In the genomic region with DNA sequence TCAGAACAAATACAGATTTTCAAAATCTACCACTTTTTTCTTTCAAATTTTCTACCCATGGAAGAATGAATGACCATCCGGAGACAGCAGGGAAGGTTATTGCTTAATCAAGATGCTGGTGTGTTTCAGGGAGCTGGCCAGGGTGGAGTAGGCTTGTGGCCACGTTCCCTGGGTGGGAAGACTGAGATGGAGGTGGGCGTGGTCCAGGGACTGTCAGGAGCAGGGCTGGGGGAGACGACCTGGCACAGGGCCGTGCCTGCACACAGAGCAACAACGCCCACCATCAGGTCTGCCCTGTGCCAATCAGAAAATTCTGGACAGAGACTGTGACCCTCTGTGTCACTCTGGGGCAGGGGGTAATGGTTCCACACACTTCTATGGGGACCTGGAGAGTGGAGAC, we compare ENCODE assay signal across 13 cellular contexts. TPM values are rescaled to one million over a fixed set of nuclear protein-coding genes. Genes with fewer than 3 reads are reported as not detected.
DNase-seq lines count a peak whose midpoint lies in the region; ATAC-seq and TF ChIP-seq lines count a peak whose summit lies in the region.
"Had no signal": no experiment of that assay in that cellular context is flagged by ENCODE, and none has a peak within 500 bp of the region (broad histone marks: within the 10 kb centered on the region; RNA-seq: fewer than 3 reads in every experiment).

No MANE protein-coding gene starts in this region.

- H3K9me3 Mint-ChIP-seq in CD4-positive, alpha-beta memory T cell = no peaks in the 10 kb centered on the region
- H3K9me3 Mint-ChIP-seq in activated T-helper 2 cell treated with anti-CD3 and anti-CD28 coated beads, Interferon-gamma antibody, Interleukin-2, Interleukin-4, amounts not matched to agents 10 μg/mL and 5 μg/mL and 100 μg/mL, durations not matched to agents 14 hours and 24 hours and 36 hours = no peaks in the 10 kb centered on the region
- H3K9me3 Mint-ChIP-seq in natural killer cell = no peaks in the 10 kb centered on the region

- TF ChIP-seq CTCF in HEK293 (tag by site-specific recombination; IDR thresholded peaks at IDR 0.05) (no peak), natural killer cell (IDR thresholded peaks at IDR 0.05) (no peak), A673 (conservative IDR thresholded peaks at IDR 0.05; ENCODE audit: low read depth, low read length) (no peak)

- H3K36me3 ChIP-seq in CD4-positive, alpha-beta memory T cell (ENCODE audit: insufficient read depth, low read length) = no peaks in the 10 kb centered on the region
- H3K36me3 ChIP-seq in HEK293 (ENCODE audit: control insufficient read depth in 2 of 2, insufficient read depth in 1 of 2, low read length in 2 of 2) (no peaks in the 10 kb centered on the region), A673 (ENCODE audit: insufficient read depth, low read length, poor library complexity, severe bottlenecking) (no peaks in the 10 kb centered on the region)
- H3K36me3 ChIP-seq: left ventricle myocardium inferior, suprapubic skin had no signal

- H3K4me1 ChIP-seq in CD4-positive, alpha-beta memory T cell (ENCODE audit: insufficient read depth, low read length) = peaks cover 88% of the 10 kb centered on the region
- 0 out of 2 replicates have a peak, but pooled peaks cover 2% of the 10 kb centered on the region for H3K4me1 ChIP-seq in HEK293 (ENCODE audit: control insufficient read depth, insufficient read depth, low read length)
- H3K4me1 ChIP-seq in A673 (ENCODE audit: insufficient read depth, low read length, poor library complexity, severe bottlenecking) = no peaks in the 10 kb centered on the region
- H3K4me1 ChIP-seq: suprapubic skin had no signal

- ATAC-seq in natural killer cell = no peak
- no peak for ATAC-seq in GM19023 (IDR thresholded peaks at IDR 0.05; ENCODE audit: unreplicated experiment)

- no peaks in the 10 kb centered on the region for H3K9me3 ChIP-seq in CD4-positive, alpha-beta memory T cell (ENCODE audit: control insufficient read depth in 1 of 2, low read length in 2 of 2)
- H3K9me3 ChIP-seq in HEK293 (ENCODE audit: control insufficient read depth, insufficient read depth, low read depth, low read length) (no peaks in the 10 kb centered on the region), A673 (ENCODE audit: low read depth, low read length, poor library complexity, severe bottlenecking) (no peaks in the 10 kb centered on the region)
- H3K9me3 ChIP-seq: left ventricle myocardium inferior, suprapubic skin had no signal

- peak in 1 of 5 donors; percentile 54 for DNase-seq in CD4-positive, alpha-beta memory T cell
- no peak for DNase-seq in activated T-helper 2 cell treated with anti-CD3 and anti-CD28 coated beads, Interferon-gamma antibody, Interleukin-2, Interleukin-4, amounts not matched to agents 10 μg/mL and 5 μg/mL and 100 μg/mL, durations not matched to agents 14 hours and 24 hours and 36 hours (ENCODE audit: low spot score)
- no peak for DNase-seq in natural killer cell
- DNase-seq in globus pallidus (ENCODE audit: low spot score) = no peak
- no peak for DNase-seq in A673 (ENCODE audit: low spot score)
- DNase-seq: hippocampal formation, left ventricle myocardium inferior, MV-4-11 had no signal

- H3K4me1 Mint-ChIP-seq in CD4-positive, alpha-beta memory T cell = peaks cover 56 to 90% (median 74%) of the 10 kb centered on the region in 4 donors
- peaks cover 68% of the 10 kb centered on the region for H3K4me1 Mint-ChIP-seq in activated T-helper 2 cell treated with anti-CD3 and anti-CD28 coated beads, Interferon-gamma antibody, Interleukin-2, Interleukin-4, amounts not matched to agents 10 μg/mL and 5 μg/mL and 100 μg/mL, durations not matched to agents 14 hours and 24 hours and 36 hours (ENCODE audit: low read depth)
- H3K4me1 Mint-ChIP-seq in natural killer cell = peaks cover 81 to 90% of the 10 kb centered on the region in 2 donors

- CTCF ChIA-PET in CD4-positive, alpha-beta memory T cell (lab: Charles Lee; ENCODE audit: partially characterized antibody) = interaction anchor here (1.0 to 1.1 kb wide), 2 partner anchors 9 to 11 kb away, joined by 3 read pairs; no protein-coding TSS in a partner anchor
- CTCF ChIA-PET in HEK293 (lab: Yijun Ruan, JAX) (no interaction called here), A673 (lab: Charles Lee) (no interaction called here)

- peaks cover 9 to 20% of the 10 kb centered on the region in 2 donors for H3K36me3 Mint-ChIP-seq in CD4-positive, alpha-beta memory T cell
- peaks cover 14% of the 10 kb centered on the region for H3K36me3 Mint-ChIP-seq in activated T-helper 2 cell treated with anti-CD3 and anti-CD28 coated beads, Interferon-gamma antibody, Interleukin-2, Interleukin-4, amounts not matched to agents 10 μg/mL and 5 μg/mL and 100 μg/mL, durations not matched to agents 14 hours and 24 hours and 36 hours (ENCODE audit: low read depth)
- H3K36me3 Mint-ChIP-seq in natural killer cell = no peaks in the 10 kb centered on the region

- H3K27ac Mint-ChIP-seq in CD4-positive, alpha-beta memory T cell = peak overlapping the region; percentile 97 to 100 (median 99)
- peak overlapping the region; percentile 98 for H3K27ac Mint-ChIP-seq in activated T-helper 2 cell treated with anti-CD3 and anti-CD28 coated beads, Interferon-gamma antibody, Interleukin-2, Interleukin-4, amounts not matched to agents 10 μg/mL and 5 μg/mL and 100 μg/mL, durations not matched to agents 14 hours and 24 hours and 36 hours
- H3K27ac Mint-ChIP-seq in natural killer cell = peak overlapping the region; percentile 98 to 99

- peak overlapping the region; percentile 72 to 88 (median 82) for H3K4me3 Mint-ChIP-seq in CD4-positive, alpha-beta memory T cell
- peak overlapping the region; percentile 56 for H3K4me3 Mint-ChIP-seq in activated T-helper 2 cell treated with anti-CD3 and anti-CD28 coated beads, Interferon-gamma antibody, Interleukin-2, Interleukin-4, amounts not matched to agents 10 μg/mL and 5 μg/mL and 100 μg/mL, durations not matched to agents 14 hours and 24 hours and 36 hours (ENCODE audit: low read depth)
- H3K4me3 Mint-ChIP-seq in natural killer cell = peak overlapping the region; percentile 90

- peak overlapping the region; percentile 98 for H3K27ac ChIP-seq in CD4-positive, alpha-beta memory T cell (ENCODE audit: low read depth, low read length)
- H3K27ac ChIP-seq in HEK293 (ENCODE audit: extremely low read depth, low read depth, low read length) (no peak overlapping the region), A673 (ENCODE audit: low read depth, low read length, poor library complexity, severe bottlenecking) (no peak overlapping the region)
- H3K27ac ChIP-seq: left ventricle myocardium inferior, SK-N-MC, suprapubic skin, VCaP had no signal

- POLR2A ChIA-PET in CD4-positive, alpha-beta memory T cell (lab: Charles Lee; ENCODE audit: partially characterized antibody) = interaction anchor here (1.0 to 5.0 kb wide), 7 partner anchors 9 to 229 kb away, joined by 4 to 39 read pairs (median 9); a partner anchor contains a TSS
- POLR2A ChIA-PET in HEK293 (lab: Yijun Ruan, JAX) (no interaction called here), A673 (lab: Charles Lee; ENCODE audit: low non-redundant PET) (no interaction called here)

- BruUV-seq in A673 (replicated peaks; lab: Mats Ljungman, UMichigan) = no TSS peak

- intact Hi-C loops in CD4-positive, alpha-beta memory T cell (cut with micrococcal nuclease) = loop anchor here (1.0 to 5.0 kb wide), 4 partner anchors 9 to 105 kb away; a partner anchor contains a TSS
- intact Hi-C loops in activated T-helper 2 cell treated with anti-CD3 and anti-CD28 coated beads, Interferon-gamma antibody, Interleukin-2, Interleukin-4, amounts not matched to agents 10 μg/mL and 5 μg/mL and 100 μg/mL, durations not matched to agents 14 hours and 24 hours and 36 hours (cut with micrococcal nuclease) = loop anchor here (1.0 to 10.0 kb wide), 6 partner anchors 9 to 335 kb away; a partner anchor contains a TSS
- intact Hi-C loops in natural killer cell (cut with micrococcal nuclease) = loop anchor here (1.0 to 2.0 kb wide), 4 partner anchors 10 to 442 kb away; a partner anchor contains a TSS
- intact Hi-C loops in A673 (cut with micrococcal nuclease; ENCODE audit: unreplicated experiment) = no loop called here

- H3K27me3 ChIP-seq in CD4-positive, alpha-beta memory T cell (ENCODE audit: insufficient read depth, low read length) = no peaks in the 10 kb centered on the region
- H3K27me3 ChIP-seq in A673 (replicated peaks; ENCODE audit: insufficient read depth, low read depth, low read length, poor library complexity) = no peaks in the 10 kb centered on the region

- H3K4me3 ChIP-seq in CD4-positive, alpha-beta memory T cell (ENCODE audit: low read length in 2 of 2) = peak overlapping the region; percentile 59 to 64
- H3K4me3 ChIP-seq in HEK293 (ENCODE audit: low read depth, low read length) (no peak overlapping the region), A673 (ENCODE audit: low read depth, low read length, poor library complexity, severe bottlenecking) (no peak overlapping the region)
- H3K4me3 ChIP-seq: left ventricle myocardium inferior, SK-N-MC, suprapubic skin had no signal

- H3K27me3 Mint-ChIP-seq in CD4-positive, alpha-beta memory T cell = no peaks in the 10 kb centered on the region
- H3K27me3 Mint-ChIP-seq in activated T-helper 2 cell treated with anti-CD3 and anti-CD28 coated beads, Interferon-gamma antibody, Interleukin-2, Interleukin-4, amounts not matched to agents 10 μg/mL and 5 μg/mL and 100 μg/mL, durations not matched to agents 14 hours and 24 hours and 36 hours (ENCODE audit: low read depth) = no peaks in the 10 kb centered on the region
- no peaks in the 10 kb centered on the region for H3K27me3 Mint-ChIP-seq in natural killer cell (ENCODE audit: low read depth in 2 of 2)

RNA-seq across cellular contexts. Expression of a gene that starts 7.1 kb away (rescaled TPM):
- total RNA-seq in CD4-positive, alpha-beta memory T cell = 1 to 10 TPM; 7.5 to 8.5 TPM
- 1 to 10 TPM; 5.7 to 6.2 TPM for polyA plus RNA-seq in CD4-positive, alpha-beta memory T cell
- 7.3 and 8.3 TPM in 2 replicates for total RNA-seq in activated T-helper 2 cell treated with anti-CD3 and anti-CD28 coated beads, Interferon-gamma antibody, Interleukin-2, Interleukin-4, amounts not matched to agents 10 μg/mL and 5 μg/mL and 100 μg/mL, durations not matched to agents 14 hours and 24 hours and 36 hours
- total RNA-seq in natural killer cell (10 to 100 TPM; 14.1 to 17.0 (median 14.6) TPM), A673 (2021) (not detected in 2 replicates)

RNA-seq across cellular contexts. Expression of a gene that starts 12.9 kb away (rescaled TPM):
- 10 to 100 TPM; 44.5 to 47.5 TPM for total RNA-seq in CD4-positive, alpha-beta memory T cell
- polyA plus RNA-seq in CD4-positive, alpha-beta memory T cell = 100 to 1,000 TPM in 1 of 2 donors, 10 to 100 TPM in 1; 98.5 to 110 TPM
- 61.4 and 63.7 TPM in 2 replicates for total RNA-seq in activated T-helper 2 cell treated with anti-CD3 and anti-CD28 coated beads, Interferon-gamma antibody, Interleukin-2, Interleukin-4, amounts not matched to agents 10 μg/mL and 5 μg/mL and 100 μg/mL, durations not matched to agents 14 hours and 24 hours and 36 hours
- total RNA-seq in natural killer cell = 100 to 1,000 TPM; 168 to 308 (median 237) TPM
- total RNA-seq in A673 (2021) = 2.5 and 3.2 TPM in 2 replicates

RNA-seq across cellular contexts. Expression of a gene that starts 49.3 kb away (rescaled TPM):
- 10 to 100 TPM; 18.3 to 18.4 TPM for total RNA-seq in CD4-positive, alpha-beta memory T cell
- 10 to 100 TPM in 1 of 2 donors, 1 to 10 TPM in 1; 3.3 to 15.4 TPM for polyA plus RNA-seq in CD4-positive, alpha-beta memory T cell
- total RNA-seq in activated T-helper 2 cell treated with anti-CD3 and anti-CD28 coated beads, Interferon-gamma antibody, Interleukin-2, Interleukin-4, amounts not matched to agents 10 μg/mL and 5 μg/mL and 100 μg/mL, durations not matched to agents 14 hours and 24 hours and 36 hours = 23.8 and 24.1 TPM in 2 replicates
- total RNA-seq in natural killer cell (10 to 100 TPM; 30.1 to 54.4 (median 41.0) TPM), A673 (2021) (4.5 and 6.6 TPM in 2 replicates)

Comparison
In these comparisons a context has a peak if more than half of its experiments do, and no peak if none do; other contexts are left out.
1. H3K4me3 ChIP-seq: peak in CD4-positive, alpha-beta memory T cell (2 of 2); none in HEK293 (single experiment) and A673 (single experiment).
2. RNA of a gene that starts 12.9 kb away (total RNA-seq): 168 to 308 TPM in natural killer cell, 61.4 to 63.7 TPM in activated T-helper 2 cell treated with anti-CD3 and anti-CD28 coated beads, Interferon-gamma antibody, Interleukin-2, Interleukin-4, amounts not matched to agents 10 μg/mL and 5 μg/mL and 100 μg/mL, durations not matched to agents 14 hours and 24 hours and 36 hours and 44.5 to 47.5 TPM in CD4-positive, alpha-beta memory T cell; 2.5 to 3.2 TPM in A673; every median in the first group is over 10 times any median in the second.
3. Peak in every context shown above with its lines, with median percentiles within 50 percentile points of each other: H3K27ac Mint-ChIP-seq and H3K4me3 Mint-ChIP-seq.